Comparison of ENCODE assay signal across 8 cellular contexts in genomic region chr2:61015971-61016370, GRCh38. TPM values are rescaled to one million over a fixed set of nuclear protein-coding genes. Genes with fewer than 3 reads are reported as not detected.
DNase-seq lines count a peak whose midpoint lies in the region; ATAC-seq, FAIRE-seq and TF ChIP-seq lines count a peak whose summit lies in the region.

No MANE protein-coding gene starts in this region.

- H4K91ac ChIP-seq in H1 (replicated peaks; ENCODE audit: insufficient read length, low read length) = no peak overlapping the region

- H3K4ac ChIP-seq in H1 (replicated peaks; ENCODE audit: insufficient read length, low read depth, low read length) = no peak overlapping the region

- H3K36me3 ChIP-seq in H1 (ENCODE audit: control insufficient read depth in 2 of 4, insufficient read depth in 4 of 4, low read length in 3 of 4) = 0 out of 8 replicates have a peak, but pooled peaks cover 0 to 2% (median 0%) of the 10 kb centered on the region in 4 experiments

- H3K14ac ChIP-seq in H1 (ENCODE audit: insufficient read length) = no peak overlapping the region

- no peak overlapping the region for H4K5ac ChIP-seq in H1 (ENCODE audit: insufficient read length, low read depth, low read length)

- peaks cover 0 to 3% (median 0%) of the 10 kb centered on the region in 4 experiments; a peak in 1 of 7 replicates for H3K4me1 ChIP-seq in H1 (replicated peaks in 1 of 4; ENCODE audit: control insufficient read depth in 3 of 4, insufficient read depth in 4 of 4, low read length in 3 of 4)

- peaks cover 31% of the 10 kb centered on the region for H3K4me1 Mint-ChIP-seq in neural crest cell

- H3K9ac ChIP-seq in H1 (replicated peaks in 1 of 4; ENCODE audit: extremely low read depth in 1 of 4, low read depth in 3 of 4, low read length in 3 of 4) = no peak overlapping the region

- no peak overlapping the region for H2BK120ac ChIP-seq in H1 (replicated peaks; ENCODE audit: low read depth, low read length)

- H3K4me2 ChIP-seq in H1 (ENCODE audit: insufficient read depth in 1 of 2, low read depth in 2 of 2, low read length in 2 of 2) = peak overlapping the region; percentile 65 to 74

- no peak overlapping the region for H3K56ac ChIP-seq in H1 (replicated peaks; ENCODE audit: insufficient read length, low read depth, low read length)

- no peaks in the 10 kb centered on the region for H3K27me3 ChIP-seq in H1 (replicated peaks in 1 of 4; ENCODE audit: control insufficient read depth in 3 of 4, extremely low read depth in 1 of 4, insufficient read depth in 3 of 4, low read length in 3 of 4)

- POLR2A ChIA-PET in H1 (lab: Charles Lee; ENCODE audit: partially characterized antibody) = interaction anchor here (1.3 kb wide), 1 partner anchor 11 kb away, joined by 3 read pairs; no protein-coding TSS in a partner anchor

- no peak for TF ChIP-seq EP300 in H1 (IDR thresholded peaks at IDR 0.05; ENCODE audit: borderline replicate concordance in 1 of 2, low read depth in 2 of 2, low read length in 2 of 2)

- H3K23me2 ChIP-seq in H1 (ENCODE audit: low read depth, low read length) = peaks cover 3% of the 10 kb centered on the region; the same call in 1 of the 2 replicates

- peaks cover 0 to 30% of the 10 kb centered on the region in 2 experiments; a peak in 2 of 4 replicates for H3K79me2 ChIP-seq in H1 (ENCODE audit: control insufficient read depth in 1 of 2, insufficient read depth in 2 of 2, low read length in 2 of 2)

- no peak overlapping the region for H2BK12ac ChIP-seq in H1 (ENCODE audit: low read depth, low read length)

- TF ChIP-seq POLR2A in H1 (IDR thresholded peaks at IDR 0.05; ENCODE audit: control extremely low read depth in 1 of 2, low read depth in 2 of 2, low read length in 2 of 2) = no peak

- no peak overlapping the region for H2AK5ac ChIP-seq in H1 (ENCODE audit: low read depth, low read length)

- no peak overlapping the region for H2BK20ac ChIP-seq in H1 (ENCODE audit: low read length)

- WGBS in H1 (ENCODE audit: extremely low coverage in 1 of 2, insufficient coverage in 1 of 2, insufficient read length in 1 of 2, insufficient replicate concordance in 2 of 2, low coverage in 1 of 2, low lambda C conversion rate in 2 of 2, missing lambda C conversion rate in 1 of 2), 2 experiments = 67% methylated on average over 2 of the region's 2 CpGs; no CpG with 5 or more reads in 1 of the 2 experiments

- H3K4me3 Mint-ChIP-seq in neural crest cell = peak overlapping the region; percentile 99

- ATAC-seq in HG02678 (IDR thresholded peaks at IDR 0.05; ENCODE audit: unreplicated experiment) (no peak), HG03025 (IDR thresholded peaks at IDR 0.05; ENCODE audit: low FRiP score, unreplicated experiment) (no peak)

- H4K8ac ChIP-seq in H1 (ENCODE audit: extremely low read depth, insufficient read depth, low read length) = no peak overlapping the region

- no peak overlapping the region for H3K23ac ChIP-seq in H1 (ENCODE audit: insufficient read length)

- no peak overlapping the region for H3K18ac ChIP-seq in H1 (ENCODE audit: extremely low read depth, low read length)

- H3K9me3 ChIP-seq in H1 (ENCODE audit: insufficient read depth in 2 of 2, low read depth in 1 of 2, low read length in 1 of 2) = no peaks in the 10 kb centered on the region

- no peak for TF ChIP-seq RAD21 in H1 (IDR thresholded peaks at IDR 0.05 in 1 of 2, conservative IDR thresholded peaks at IDR 0.05 in 1 of 2; ENCODE audit: low read depth in 2 of 2, low read length in 2 of 2)

- no peaks in the 10 kb centered on the region for H3K9me3 Mint-ChIP-seq in neural crest cell

- no peaks in the 10 kb centered on the region for H4K20me1 ChIP-seq in H1 (replicated peaks in 1 of 2; ENCODE audit: control insufficient read depth in 1 of 2, insufficient read depth in 2 of 2, low read length in 2 of 2)

- no peak overlapping the region for H2AFZ ChIP-seq in H1 (ENCODE audit: low read length)

- peak overlapping the region in 3 of 4 experiments; percentile 76 to 96 (median 84); a peak in 5 of 8 replicates for H3K4me3 ChIP-seq in H1 (ENCODE audit: extremely low read depth in 1 of 4, insufficient read depth in 2 of 4, low read depth in 3 of 4, low read length in 4 of 4)

- no peak overlapping the region for H3K27ac Mint-ChIP-seq in neural crest cell (ENCODE audit: unreplicated experiment)

- TF ChIP-seq CTCF in H1 (IDR thresholded peaks at IDR 0.05; ENCODE audit: control extremely low read depth in 1 of 3, insufficient read depth in 1 of 3, low read depth in 1 of 3, low read length in 3 of 3) = no peak
- no peak for TF ChIP-seq CTCF in neural crest cell (conservative IDR thresholded peaks at IDR 0.05)

- H2BK15ac ChIP-seq in H1 (ENCODE audit: low read length) = no peak overlapping the region

- H3K27ac ChIP-seq in H1 (ENCODE audit: low read depth, low read length) = no peak overlapping the region

- no peaks in the 10 kb centered on the region for H3K27me3 Mint-ChIP-seq in neural crest cell (ENCODE audit: low read depth)

- peaks cover 1% of the 10 kb centered on the region for H3K36me3 Mint-ChIP-seq in neural crest cell (ENCODE audit: low read depth)

- H3K79me1 ChIP-seq in H1 (ENCODE audit: low read depth, low read length) = peaks cover under 1% of the 10 kb centered on the region

- no peak overlapping the region for H2BK5ac ChIP-seq in H1 (ENCODE audit: low read depth, low read length)

- DNase-seq in DMS53 (lab: John Stamatoyannopoulos, UW) = peak; percentile 81
- DNase-seq in NCI-H1417 treated with DMSO at 0.1 percent for 48 hours (lab: John Stamatoyannopoulos, UW) = peak; percentile 8
- no peak for DNase-seq in H1 (ENCODE audit: low read depth in 1 of 2, low spot score in 2 of 2)
- no peak for DNase-seq in neural crest cell (ENCODE audit: low read depth, low spot score)
- no peak for DNase-seq in NCI-H1105 (lab: John Stamatoyannopoulos, UW)
- no peak for DNase-seq in dedifferentiated amniotic fluid mesenchymal stem cell (ENCODE audit: extremely low spot score)

- no peak for FAIRE-seq in H1 (lab: Jason Lieb, UNC)

- CTCF ChIA-PET in H1 (lab: Charles Lee; ENCODE audit: partially characterized antibody) = no interaction called here

TF ChIP-seq in H1, 55 proteins besides CTCF, POLR2A, EP300 and RAD21:
- TF ChIP-seq SP2 (IDR thresholded peaks at IDR 0.05; ENCODE audit: low read length) (no peak), RNF2 (IDR thresholded peaks at IDR 0.05; ENCODE audit: borderline replicate concordance, low read depth, low read length, missing control alignments, poor library complexity, severe bottlenecking) (no peak), SP4 (IDR thresholded peaks at IDR 0.05; ENCODE audit: low read length) (no peak), MAX (IDR thresholded peaks at IDR 0.05) (no peak), GTF2F1 (IDR thresholded peaks at IDR 0.05; ENCODE audit: borderline replicate concordance, low read depth, low read length) (no peak), SUZ12 (IDR thresholded peaks at IDR 0.05; ENCODE audit: low read length) (no peak), JUN (IDR thresholded peaks at IDR 0.05; ENCODE audit: low read depth, low read length) (no peak), SP1 (IDR thresholded peaks at IDR 0.05; ENCODE audit: low read depth, low read length) (no peak), NANOG (IDR thresholded peaks at IDR 0.05; ENCODE audit: insufficient read depth, low read depth, low read length, poor library complexity, severe bottlenecking) (no peak), TAF1 (IDR thresholded peaks at IDR 0.05; ENCODE audit: low read depth, low read length) (no peak)
TF ChIP-seq in H1: peak in this region for 0.

RNA-seq across cellular contexts. Expression of gene PEX13, which starts 1.5 kb away (rescaled TPM):
- total RNA-seq in H1 (2021; fragmentation: NEBNext Ultra II Directional; extraction: Animal tissue kit (Norgen Biotek cat#: 25700)) = 21.8 and 22.3 TPM in 2 replicates
- 12.1 and 16.8 TPM in 2 replicates for polyA plus RNA-seq in H1 (2011; rRNA removed)
- polyA plus RNA-seq in H1 (2011; cell fraction: cytosol; rRNA removed) = 13.6 TPM
- polyA plus RNA-seq in H1 (2011; cell fraction: nucleus; rRNA removed) = 8.3 TPM
- polyA plus RNA-seq in H1 (2012, experiment 1 of 2) = 9.9 to 15.4 TPM (median 11.7 TPM) in 4 replicates
- 3.4 TPM for polyA plus RNA-seq in H1 (2012, experiment 2 of 2)
- 10.8 TPM for polyA plus RNA-seq in H1 (2013, experiment 1 of 2)
- 11.7 TPM for polyA plus RNA-seq in H1 (2013, experiment 2 of 2)
- 33.0 and 42.1 TPM in 2 replicates for polyA minus RNA-seq in H1 (2011; rRNA and poly(A)+ RNA removed)
- polyA minus RNA-seq in H1 (2011; cell fraction: cytosol; rRNA and poly(A)+ RNA removed) = 14.8 TPM
- polyA minus RNA-seq in H1 (2011; cell fraction: nucleus; rRNA and poly(A)+ RNA removed) = 30.5 TPM
- 25.2 and 26.9 TPM in 2 replicates for total RNA-seq in neural crest cell

RNA-seq across cellular contexts. Expression of gene PUS10, which starts 2.1 kb away (rescaled TPM):
- 2.2 and 3.1 TPM in 2 replicates for total RNA-seq in H1 (2021; fragmentation: NEBNext Ultra II Directional; extraction: Animal tissue kit (Norgen Biotek cat#: 25700))
- 1.3 TPM in 2 replicates for polyA plus RNA-seq in H1 (2011; rRNA removed)
- 2.1 TPM for polyA plus RNA-seq in H1 (2011; cell fraction: cytosol; rRNA removed)
- 0.93 TPM for polyA plus RNA-seq in H1 (2011; cell fraction: nucleus; rRNA removed)
- polyA plus RNA-seq in H1 (2012, experiment 1 of 2) = 1.1 to 1.9 TPM (median 1.5 TPM) in 4 replicates
- 0.33 TPM for polyA plus RNA-seq in H1 (2012, experiment 2 of 2)
- 1.8 TPM for polyA plus RNA-seq in H1 (2013, experiment 1 of 2)
- polyA plus RNA-seq in H1 (2013, experiment 2 of 2) = 1.5 TPM
- polyA minus RNA-seq in H1 (2011; rRNA and poly(A)+ RNA removed) = 2.8 and 2.9 TPM in 2 replicates
- polyA minus RNA-seq in H1 (2011; cell fraction: cytosol; rRNA and poly(A)+ RNA removed) = 1.2 TPM
- 4.0 TPM for polyA minus RNA-seq in H1 (2011; cell fraction: nucleus; rRNA and poly(A)+ RNA removed)
- 4.6 and 5.0 TPM in 2 replicates for total RNA-seq in neural crest cell

RNA-seq across cellular contexts. Expression of gene SANBR, which starts 49.7 kb away (rescaled TPM):
- total RNA-seq in H1 (2021; fragmentation: NEBNext Ultra II Directional; extraction: Animal tissue kit (Norgen Biotek cat#: 25700)) = 12.0 and 12.1 TPM in 2 replicates
- polyA plus RNA-seq in H1 (2011; rRNA removed) = 3.4 and 3.5 TPM in 2 replicates
- polyA plus RNA-seq in H1 (2011; cell fraction: cytosol; rRNA removed) = 5.1 TPM
- 3.9 TPM for polyA plus RNA-seq in H1 (2011; cell fraction: nucleus; rRNA removed)
- 4.6 to 8.8 TPM (median 6.2 TPM) in 4 replicates for polyA plus RNA-seq in H1 (2012, experiment 1 of 2)
- polyA plus RNA-seq in H1 (2012, experiment 2 of 2) = 1.7 TPM
- 8.1 TPM for polyA plus RNA-seq in H1 (2013, experiment 1 of 2)
- polyA plus RNA-seq in H1 (2013, experiment 2 of 2) = 7.9 TPM
- polyA minus RNA-seq in H1 (2011; rRNA and poly(A)+ RNA removed) = 4.3 and 6.1 TPM in 2 replicates
- polyA minus RNA-seq in H1 (2011; cell fraction: cytosol; rRNA and poly(A)+ RNA removed) = 5.2 TPM
- polyA minus RNA-seq in H1 (2011; cell fraction: nucleus; rRNA and poly(A)+ RNA removed) = 13.1 TPM
- 30.3 and 33.3 TPM in 2 replicates for total RNA-seq in neural crest cell

Comparison
In these comparisons a context has a peak if more than half of its experiments do, and no peak if none do; other contexts are left out.
1. DNase-seq: peak in DMS53 (single experiment) and NCI-H1417 treated with DMSO at 0.1 percent for 48 hours (single experiment); none in H1 (0 of 2), neural crest cell (single experiment), NCI-H1105 (single experiment) and dedifferentiated amniotic fluid mesenchymal stem cell (single experiment).